ENCODE assay signal across 8 cellular contexts in genomic region chr7:100604976-100605911, GRCh38. TPM values are rescaled to one million over a fixed set of nuclear protein-coding genes. Genes with fewer than 3 reads are reported as not detected.
A peak's percentile ranks its signal among the peaks of the same experiment; 100 is the strongest.
DNase-seq lines count a peak whose midpoint lies in the region; ATAC-seq and TF ChIP-seq lines count a peak whose summit lies in the region.

No MANE protein-coding gene starts in this region.

- H3K27me3 Mint-ChIP-seq in T-helper 2 cell treated with Interferon-gamma antibody and Interleukin-4, amounts not matched to agents 5 μg/mL and 100 μg/mL, for 36 hours (ENCODE audit: low read depth), result no peaks in the 10 kb centered on the region
- H3K27me3 Mint-ChIP-seq in effector memory CD8-positive, alpha-beta T cell, result no peaks in the 10 kb centered on the region
- H3K27me3 Mint-ChIP-seq in naive B cell, result peaks cover 0 to 9% (median 0%) of the 10 kb centered on the region in 3 donors

- peak overlapping the region; percentile 91 for H3K4me3 Mint-ChIP-seq in T-helper 2 cell treated with Interferon-gamma antibody and Interleukin-4, amounts not matched to agents 5 μg/mL and 100 μg/mL, for 36 hours
- H3K4me3 Mint-ChIP-seq in effector memory CD8-positive, alpha-beta T cell, result peak overlapping the region; percentile 87 to 88
- peak overlapping the region; percentile 66 to 93 (median 90) for H3K4me3 Mint-ChIP-seq in naive B cell

- peak overlapping the region; percentile 61 for H3K4me3 ChIP-seq in GM12875 (ENCODE audit: low read depth, low read length)

- peak overlapping the region; percentile 75 for H3K27ac Mint-ChIP-seq in T-helper 2 cell treated with Interferon-gamma antibody and Interleukin-4, amounts not matched to agents 5 μg/mL and 100 μg/mL, for 36 hours
- H3K27ac Mint-ChIP-seq in effector memory CD8-positive, alpha-beta T cell, result peak overlapping the region; percentile 62 to 80
- peak overlapping the region in 2 of 6 donors; percentile 41 to 76 for H3K27ac Mint-ChIP-seq in naive B cell

- DNase-seq in T-helper 2 cell treated with Interferon-gamma antibody and Interleukin-4, amounts not matched to agents 5 μg/mL and 100 μg/mL, for 36 hours (ENCODE audit: low spot score), result peak; percentile 60
- DNase-seq in effector memory CD8-positive, alpha-beta T cell, result peak in 1 of 3 experiments; percentile 22
- DNase-seq in naive B cell, result peak; percentile 23
- DNase-seq in SHP77 (lab: John Stamatoyannopoulos, UW), result no peak
- no peak for DNase-seq in DMS79 treated with DMSO at 0.1 percent for 48 hours (lab: John Stamatoyannopoulos, UW)

- no peak for TF ChIP-seq CTCF in GM12875 (IDR thresholded peaks at IDR 0.05; ENCODE audit: borderline replicate concordance, insufficient read depth, low read depth, low read length)

- H3K9me3 Mint-ChIP-seq in T-helper 2 cell treated with Interferon-gamma antibody and Interleukin-4, amounts not matched to agents 5 μg/mL and 100 μg/mL, for 36 hours, result no peaks in the 10 kb centered on the region
- H3K9me3 Mint-ChIP-seq in effector memory CD8-positive, alpha-beta T cell, result no peaks in the 10 kb centered on the region
- no peaks in the 10 kb centered on the region for H3K9me3 Mint-ChIP-seq in naive B cell

- peaks cover 12% of the 10 kb centered on the region for H3K4me1 Mint-ChIP-seq in T-helper 2 cell treated with Interferon-gamma antibody and Interleukin-4, amounts not matched to agents 5 μg/mL and 100 μg/mL, for 36 hours (ENCODE audit: low read depth)
- H3K4me1 Mint-ChIP-seq in effector memory CD8-positive, alpha-beta T cell (ENCODE audit: low read depth in 2 of 2), result peaks cover 15 to 18% of the 10 kb centered on the region in 2 donors
- peaks cover 17 to 23% (median 21%) of the 10 kb centered on the region in 3 donors for H3K4me1 Mint-ChIP-seq in naive B cell

- ATAC-seq in effector memory CD8-positive, alpha-beta T cell (replicated peaks), result peak; percentile 15
- ATAC-seq in naive B cell (ENCODE audit: low read depth in 2 of 2) (peak; percentile 28 to 29), HG02642 (IDR thresholded peaks at IDR 0.05; ENCODE audit: poor library complexity, unreplicated experiment) (no peak), GM18870 (IDR thresholded peaks at IDR 0.05; ENCODE audit: unreplicated experiment) (no peak)

- H3K36me3 Mint-ChIP-seq in T-helper 2 cell treated with Interferon-gamma antibody and Interleukin-4, amounts not matched to agents 5 μg/mL and 100 μg/mL, for 36 hours (ENCODE audit: low read depth), result no peaks in the 10 kb centered on the region
- peaks cover 9% of the 10 kb centered on the region for H3K36me3 Mint-ChIP-seq in effector memory CD8-positive, alpha-beta T cell (ENCODE audit: insufficient read depth)
- no peaks in the 10 kb centered on the region for H3K36me3 Mint-ChIP-seq in naive B cell

RNA-seq across cellular contexts. Expression of gene PCOLCE, which starts 3.1 kb away (rescaled TPM):
- 1 to 10 TPM in 1 of 6 donors, under 1 TPM in 4, not detected in 1; 0.23 to 1.1 (median 0.86) TPM for polyA plus RNA-seq in naive B cell (ENCODE audit: low read depth in 6 of 6)

RNA-seq across cellular contexts. Expression of gene MOSPD3, which starts 7.1 kb away (rescaled TPM):
- 10 to 100 TPM in 5 of 6 donors, 1 to 10 TPM in 1; 7.7 to 18.2 (median 13.1) TPM for polyA plus RNA-seq in naive B cell (ENCODE audit: low read depth in 6 of 6)

RNA-seq across cellular contexts. Expression of gene FBXO24, which starts 19.1 kb away (rescaled TPM):
- polyA plus RNA-seq in naive B cell (ENCODE audit: low read depth in 6 of 6), result 1 to 10 TPM in 2 of 6 donors, under 1 TPM in 3, not detected in 1; 0.13 to 1.7 (median 0.89) TPM

RNA-seq across cellular contexts. Expression of gene LRCH4, which starts 19.3 kb away (rescaled TPM):
- 100 to 1,000 TPM in 4 of 6 donors, 10 to 100 TPM in 2; 81.4 to 172 (median 106) TPM for polyA plus RNA-seq in naive B cell (ENCODE audit: low read depth in 6 of 6)

RNA-seq across cellular contexts. Expression of gene SAP25, which starts 31.5 kb away (rescaled TPM):
- polyA plus RNA-seq in naive B cell (ENCODE audit: low read depth in 6 of 6), result not detected

Comparison
In these comparisons a context has a peak if more than half of its experiments do, and no peak if none do; other contexts are left out.
1. DNase-seq: peak in T-helper 2 cell treated with Interferon-gamma antibody and Interleukin-4, amounts not matched to agents 5 μg/mL and 100 μg/mL, for 36 hours (single experiment) and naive B cell (single experiment); none in SHP77 (0 of 2) and DMS79 treated with DMSO at 0.1 percent for 48 hours (single experiment).
2. ATAC-seq: peak in effector memory CD8-positive, alpha-beta T cell (single experiment) and naive B cell (2 of 2); none in HG02642 (single experiment) and GM18870 (single experiment).
3. Peak in every context shown above with its lines, with median percentiles within 50 percentile points of each other: H3K4me3 Mint-ChIP-seq.